In the genomic region with DNA sequence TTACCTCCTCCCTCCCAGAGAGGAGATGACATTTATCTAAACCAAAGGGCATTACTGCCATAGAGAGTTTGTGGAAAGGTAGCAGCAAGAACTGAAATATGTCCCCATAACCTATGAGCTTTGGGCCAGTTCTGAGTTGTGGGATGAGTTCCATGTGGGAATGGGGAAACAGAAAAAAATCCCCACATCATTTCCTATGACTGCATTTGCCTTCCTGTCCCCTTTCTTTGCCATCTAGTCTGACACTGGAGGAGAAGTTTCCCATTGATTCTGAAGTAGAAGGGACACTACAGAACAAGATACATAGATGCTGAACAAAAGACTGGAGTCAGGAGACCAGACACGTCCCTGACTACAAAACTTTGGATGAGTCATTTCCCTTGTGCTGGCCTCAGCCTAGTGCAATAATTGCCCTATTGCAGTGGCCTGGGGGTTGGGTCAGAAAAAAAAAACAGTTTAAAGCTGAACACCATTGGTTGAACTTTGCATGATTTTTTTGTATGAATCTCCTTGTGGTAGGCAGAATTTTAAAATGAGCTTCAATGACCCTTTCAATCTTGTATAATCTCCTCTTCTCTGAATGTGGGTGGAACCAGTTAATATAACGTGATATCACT, we compare ENCODE assay signal across 10 cellular contexts. TPM values are rescaled to one million over a fixed set of nuclear protein-coding genes. Genes with fewer than 3 reads are reported as not detected.
DNase-seq lines count a peak whose midpoint lies in the region; ATAC-seq and TF ChIP-seq lines count a peak whose summit lies in the region.
"Had no signal": no experiment of that assay in that cellular context is flagged by ENCODE, and none has a peak within 500 bp of the region (broad histone marks: within the 10 kb centered on the region; RNA-seq: fewer than 3 reads in every experiment).

No MANE protein-coding gene starts in this region.

- ATAC-seq in sciatic nerve: no peak
- ATAC-seq in GM19463 (IDR thresholded peaks at IDR 0.05; ENCODE audit: unreplicated experiment): no peak

- no peaks in the 10 kb centered on the region for H3K36me3 Mint-ChIP-seq in T-helper 2 cell treated with Interferon-gamma antibody and Interleukin-4, amounts not matched to agents 5 μg/mL and 100 μg/mL, for 36 hours (ENCODE audit: low read depth)
- H3K36me3 Mint-ChIP-seq: mesothelial cell of epicardium had no signal

- no peaks in the 10 kb centered on the region for H3K9me3 Mint-ChIP-seq in T-helper 2 cell treated with Interferon-gamma antibody and Interleukin-4, amounts not matched to agents 5 μg/mL and 100 μg/mL, for 36 hours

- no peak for TF ChIP-seq CTCF in choroid plexus epithelial cell (conservative IDR thresholded peaks at IDR 0.05; ENCODE audit: low read depth, low read length)

- no peak overlapping the region for H3K4me3 Mint-ChIP-seq in T-helper 2 cell treated with Interferon-gamma antibody and Interleukin-4, amounts not matched to agents 5 μg/mL and 100 μg/mL, for 36 hours
- H3K4me3 Mint-ChIP-seq: mesothelial cell of epicardium had no signal

- no peaks in the 10 kb centered on the region for H3K27me3 Mint-ChIP-seq in T-helper 2 cell treated with Interferon-gamma antibody and Interleukin-4, amounts not matched to agents 5 μg/mL and 100 μg/mL, for 36 hours (ENCODE audit: low read depth)

- H3K27ac Mint-ChIP-seq in T-helper 2 cell treated with Interferon-gamma antibody and Interleukin-4, amounts not matched to agents 5 μg/mL and 100 μg/mL, for 36 hours: no peak overlapping the region
- H3K27ac Mint-ChIP-seq: mesothelial cell of epicardium had no signal

- H3K4me3 ChIP-seq in choroid plexus epithelial cell (ENCODE audit: low read depth, low read length): no peak overlapping the region

- intact Hi-C loops in sciatic nerve (cut with DNase I): no loop called here

- DNase-seq in EL (peak; percentile 83), MV-4-11 (lab: John Stamatoyannopoulos, UW) (peak; percentile 88), choroid plexus epithelial cell (ENCODE audit: low read depth) (peak; percentile 93), non-pigmented ciliary epithelial cell (ENCODE audit: low read depth) (peak; percentile 55), sciatic nerve (ENCODE audit: low spot score) (no peak), retina (no peak)
- no peak for DNase-seq in T-helper 2 cell treated with Interferon-gamma antibody and Interleukin-4, amounts not matched to agents 5 μg/mL and 100 μg/mL, for 36 hours (ENCODE audit: low spot score)
- DNase-seq: NCI-H345 had no signal

- no peaks in the 10 kb centered on the region for H3K4me1 Mint-ChIP-seq in T-helper 2 cell treated with Interferon-gamma antibody and Interleukin-4, amounts not matched to agents 5 μg/mL and 100 μg/mL, for 36 hours (ENCODE audit: low read depth)
- H3K4me1 Mint-ChIP-seq: mesothelial cell of epicardium had no signal

RNA-seq across cellular contexts. Expression of a gene that starts 22.1 kb away (rescaled TPM):
- 83.2 TPM for total RNA-seq in sciatic nerve

RNA-seq across cellular contexts. Expression of a gene that starts 42.1 kb away (rescaled TPM):
- total RNA-seq in sciatic nerve: 49.5 TPM

Comparison
In these comparisons a context has a peak if more than half of its experiments do, and no peak if none do; other contexts are left out.
1. DNase-seq: peak in EL (single experiment), MV-4-11 (single experiment), choroid plexus epithelial cell (single experiment) and non-pigmented ciliary epithelial cell (single experiment); none in T-helper 2 cell treated with Interferon-gamma antibody and Interleukin-4, amounts not matched to agents 5 μg/mL and 100 μg/mL, for 36 hours (single experiment), sciatic nerve (single experiment) and retina (single experiment).